12 cellular contexts compared by ENCODE assay signal in the genomic region with DNA sequence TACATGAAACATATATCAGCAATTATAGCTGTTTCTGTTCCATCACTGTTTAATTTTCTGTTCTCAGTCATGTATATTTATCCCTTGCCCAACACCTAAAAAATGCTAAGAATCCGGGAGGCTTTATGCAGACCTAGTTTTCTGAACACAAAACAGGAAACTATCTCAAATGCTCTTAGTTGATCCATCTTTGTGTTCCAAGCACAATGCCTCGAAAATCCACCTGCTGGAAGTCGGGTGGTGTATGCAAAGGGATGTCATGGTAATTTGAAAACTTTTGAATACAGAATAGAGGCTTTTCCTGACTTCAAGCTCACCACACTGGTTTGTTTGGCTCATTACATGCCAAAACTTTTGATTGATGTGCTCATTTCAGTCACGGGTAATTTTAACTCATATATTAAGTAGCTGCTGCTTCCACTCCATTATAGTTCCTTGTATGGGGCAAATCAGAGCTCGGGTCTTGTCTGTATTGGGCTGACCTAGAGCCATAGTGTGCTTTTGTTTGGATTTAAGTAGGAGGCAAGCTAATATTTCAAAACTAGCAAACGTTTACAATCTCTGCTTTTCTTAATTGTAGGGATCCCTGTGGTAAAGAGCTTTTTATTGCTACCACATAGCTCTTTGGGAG.
DNase-seq lines count a peak whose midpoint lies in the region; ATAC-seq, FAIRE-seq and TF ChIP-seq lines count a peak whose summit lies in the region.
"Had no signal": no experiment of that assay in that cellular context is flagged by ENCODE, and none has a peak within 500 bp of the region (broad histone marks: within the 10 kb centered on the region; RNA-seq: fewer than 3 reads in every experiment).

No MANE protein-coding gene starts in this region.

- H3K27ac Mint-ChIP-seq in endothelial cell (ENCODE audit: unreplicated experiment): peak overlapping the region; percentile 11
- H3K27ac Mint-ChIP-seq: CD8-positive, alpha-beta memory T cell; IgD-negative memory B cell had no signal

- H3K27me3 Mint-ChIP-seq in endothelial cell (ENCODE audit: unreplicated experiment): no peaks in the 10 kb centered on the region
- H3K27me3 Mint-ChIP-seq: CD8-positive, alpha-beta memory T cell; IgD-negative memory B cell had no signal

- no peak overlapping the region for H3K4me3 Mint-ChIP-seq in endothelial cell (ENCODE audit: unreplicated experiment)
- H3K4me3 Mint-ChIP-seq: CD8-positive, alpha-beta memory T cell; IgD-negative memory B cell had no signal

- POLR2A ChIA-PET in HEK293T (lab: Yijun Ruan, JAX): interaction anchor here (1.1 kb wide), 1 partner anchor 646 kb away, joined by 3 read pairs; the partner anchor contains the start of gene EPHA7

- no peaks in the 10 kb centered on the region for H3K36me3 Mint-ChIP-seq in endothelial cell (ENCODE audit: low read depth, unreplicated experiment)
- H3K36me3 Mint-ChIP-seq: CD8-positive, alpha-beta memory T cell; IgD-negative memory B cell had no signal

- no peak for ATAC-seq in GM18502 (IDR thresholded peaks at IDR 0.05; ENCODE audit: poor library complexity, unreplicated experiment)

- H3F3A ChIP-seq in smooth muscle cell (ENCODE audit: low read depth): no peaks in the 10 kb centered on the region

- no peak for FAIRE-seq in H54 (lab: Jason Lieb, UNC)

- WGBS in smooth muscle cell (ENCODE audit: low lambda C conversion rate): 45% methylated on average over 6 of the region's 6 CpGs

- H3K4me2 ChIP-seq in OCI-LY3 (ENCODE audit: low read length): peak overlapping the region; percentile 20; the same call in 1 of the 2 replicates
- no peak overlapping the region for H3K4me2 ChIP-seq in smooth muscle cell
- H3K4me2 ChIP-seq: BLaER1 had no signal

- no peak overlapping the region for H3K27ac ChIP-seq in OCI-LY3 (ENCODE audit: low read length)
- no peak overlapping the region for H3K27ac ChIP-seq in smooth muscle cell (ENCODE audit: low read depth)
- H3K27ac ChIP-seq: BLaER1 had no signal

- no peak overlapping the region for H3K9ac ChIP-seq in OCI-LY3 (ENCODE audit: low read length)
- H3K9ac ChIP-seq in smooth muscle cell (ENCODE audit: low read depth): no peak overlapping the region
- H3K9ac ChIP-seq: BLaER1 had no signal

- H3K79me2 ChIP-seq in OCI-LY3 (ENCODE audit: low read length): no peaks in the 10 kb centered on the region
- H3K79me2 ChIP-seq in smooth muscle cell (ENCODE audit: low read depth): no peaks in the 10 kb centered on the region

- peaks cover 6% of the 10 kb centered on the region for H3K4me1 Mint-ChIP-seq in endothelial cell (ENCODE audit: unreplicated experiment)
- H3K4me1 Mint-ChIP-seq: CD8-positive, alpha-beta memory T cell; IgD-negative memory B cell had no signal

- H3K4me3 ChIP-seq in OCI-LY3 (ENCODE audit: low read length): no peak overlapping the region
- H3K4me3 ChIP-seq in smooth muscle cell: no peak overlapping the region
- H3K4me3 ChIP-seq: BLaER1 had no signal

- TF ChIP-seq POLR2A in H54 (IDR thresholded peaks at IDR 0.05; ENCODE audit: low read depth, low read length): no peak

- DNase-seq in HEK293T (ENCODE audit: extremely low spot score) (no peak), endothelial cell (ENCODE audit: low spot score) (no peak), smooth muscle cell (lab: John Stamatoyannopoulos, UW; ENCODE audit: unreplicated experiment) (no peak), H54 (ENCODE audit: insufficient read length, low spot score) (no peak), DMS153 treated with DMSO at 0.1 percent for 48 hours (lab: John Stamatoyannopoulos, UW; ENCODE audit: unreplicated experiment) (no peak)
- DNase-seq: CD8-positive, alpha-beta memory T cell; HCEC 1CT; SIG-M5 had no signal

- no peaks in the 10 kb centered on the region for H3K9me3 Mint-ChIP-seq in endothelial cell (ENCODE audit: unreplicated experiment)

- H4K20me1 ChIP-seq in OCI-LY3 (ENCODE audit: insufficient read depth, low read length): no peaks in the 10 kb centered on the region
- no peaks in the 10 kb centered on the region for H4K20me1 ChIP-seq in smooth muscle cell (ENCODE audit: low read depth)
- H4K20me1 ChIP-seq: BLaER1 had no signal

- TF ChIP-seq CTCF in OCI-LY3 (IDR thresholded peaks at IDR 0.05; ENCODE audit: low read depth, low read length) (no peak), endothelial cell (IDR thresholded peaks at IDR 0.05; ENCODE audit: unreplicated experiment) (no peak), smooth muscle cell (IDR thresholded peaks at IDR 0.05; ENCODE audit: borderline replicate concordance, insufficient read depth, poor library complexity, severe bottlenecking) (no peak)

- H3K9me3 ChIP-seq in OCI-LY3 (ENCODE audit: insufficient read depth, low read length): no peaks in the 10 kb centered on the region
- H3K9me3 ChIP-seq in smooth muscle cell (replicated peaks; ENCODE audit: low read depth): no peaks in the 10 kb centered on the region
- H3K9me3 ChIP-seq: BLaER1 had no signal

- H3K27me3 ChIP-seq in OCI-LY3 (ENCODE audit: low read depth, low read length): no peaks in the 10 kb centered on the region
- H3K27me3 ChIP-seq in smooth muscle cell (ENCODE audit: low read depth): no peaks in the 10 kb centered on the region
- H3K27me3 ChIP-seq: BLaER1 had no signal

- CTCF ChIA-PET in HEK293T (lab: Yijun Ruan, JAX): no interaction called here

- H3K36me3 ChIP-seq in OCI-LY3 (replicated peaks; ENCODE audit: low read depth, low read length) (no peaks in the 10 kb centered on the region), smooth muscle cell (ENCODE audit: low read depth) (no peaks in the 10 kb centered on the region)
- H3K36me3 ChIP-seq: BLaER1 had no signal

- H2AFZ ChIP-seq in OCI-LY3 (ENCODE audit: low read depth, low read length): peak overlapping the region; percentile 46
- peak overlapping the region; percentile 41 for H2AFZ ChIP-seq in smooth muscle cell (ENCODE audit: low read depth)

- H3K4me1 ChIP-seq in OCI-LY3 (ENCODE audit: low read length) (peaks cover 30% of the 10 kb centered on the region), smooth muscle cell (ENCODE audit: low read depth) (peaks cover 36% of the 10 kb centered on the region)
- H3K4me1 ChIP-seq: BLaER1 had no signal

TF ChIP-seq in HEK293T, 16 proteins besides CTCF, POLR2A, EP300 and RAD21:
- TF ChIP-seq FOXA1 (IDR thresholded peaks at IDR 0.05): no peak
- TF ChIP-seq, protein P1, sequence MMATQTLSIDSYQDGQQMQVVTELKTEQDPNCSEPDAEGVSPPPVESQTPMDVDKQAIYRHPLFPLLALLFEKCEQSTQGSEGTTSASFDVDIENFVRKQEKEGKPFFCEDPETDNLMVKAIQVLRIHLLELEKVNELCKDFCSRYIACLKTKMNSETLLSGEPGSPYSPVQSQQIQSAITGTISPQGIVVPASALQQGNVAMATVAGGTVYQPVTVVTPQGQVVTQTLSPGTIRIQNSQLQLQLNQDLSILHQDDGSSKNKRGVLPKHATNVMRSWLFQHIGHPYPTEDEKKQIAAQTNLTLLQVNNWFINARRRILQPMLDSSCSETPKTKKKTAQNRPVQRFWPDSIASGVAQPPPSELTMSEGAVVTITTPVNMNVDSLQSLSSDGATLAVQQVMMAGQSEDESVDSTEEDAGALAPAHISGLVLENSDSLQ (IDR thresholded peaks at IDR 0.05): peak; percentile 23; the same call in 1 of the 2 replicates
